ENCODE assay signal across 8 cellular contexts in genomic region chr1:36372617-36373016, GRCh38. TPM values are rescaled to one million over a fixed set of nuclear protein-coding genes. Genes with fewer than 3 reads are reported as not detected.
DNase-seq lines count a peak whose midpoint lies in the region; ATAC-seq and TF ChIP-seq lines count a peak whose summit lies in the region.

No MANE protein-coding gene starts in this region.

- TF ChIP-seq RAD21 in liver (IDR thresholded peaks at IDR 0.05), result no peak

- H3K4me3 Mint-ChIP-seq in activated T-cell treated with anti-CD3 and anti-CD28 coated beads, Interleukin-2, amount 50 U/mL, for 24 hours, result no peak overlapping the region

- WGBS in adrenal gland, 4 donors, result 85 to 100% (median 88%) methylated on average over 3 of the region's 3 CpGs; no CpG with 5 or more reads in 1 of the 4 donors
- 96% methylated on average over 3 of the region's 3 CpGs for WGBS in liver
- 67 to 86% methylated on average over 2 to 3 of the region's 3 CpGs for WGBS in thyroid gland, 2 donors

- intact Hi-C loops in adrenal gland (cut with DNase I) (no loop called here), thyroid gland (cut with DNase I) (no loop called here)

- no peak for TF ChIP-seq POLR2A in adrenal gland (IDR thresholded peaks at IDR 0.05)
- no peak for TF ChIP-seq POLR2A in thyroid gland (IDR thresholded peaks at IDR 0.05)

- H3K27ac ChIP-seq in adrenal gland (peak overlapping the region; percentile 31 to 93 (median 80)), liver (ENCODE audit: low read depth in 1 of 2, low read length in 2 of 2) (peak overlapping the region; percentile 85 to 91), thyroid gland (peak overlapping the region; percentile 87 to 96 (median 91))

- H3K4me1 ChIP-seq in adrenal gland (replicated peaks in 1 of 2) (peaks cover 32 to 49% of the 10 kb centered on the region in 2 donors), liver (ENCODE audit: control insufficient read depth in 4 of 4, insufficient read depth in 4 of 4, low read length in 3 of 4) (peaks cover 11 to 35% (median 26%) of the 10 kb centered on the region in 4 donors), thyroid gland (peaks cover 60 to 68% of the 10 kb centered on the region in 2 donors)

- no peak for ATAC-seq in GM18861 (IDR thresholded peaks at IDR 0.05; ENCODE audit: unreplicated experiment)

- no peaks in the 10 kb centered on the region for H3K9me3 Mint-ChIP-seq in activated T-cell treated with anti-CD3 and anti-CD28 coated beads, Interleukin-2, amount 50 U/mL, for 24 hours

- peak overlapping the region; percentile 97 for H3K27ac Mint-ChIP-seq in activated T-cell treated with anti-CD3 and anti-CD28 coated beads, Interleukin-2, amount 50 U/mL, for 24 hours

- no peak for TF ChIP-seq CTCF in adrenal gland (IDR thresholded peaks at IDR 0.05)
- no peak for TF ChIP-seq CTCF in liver (IDR thresholded peaks at IDR 0.05; ENCODE audit: low read depth, low read length, missing input control)
- no peak for TF ChIP-seq CTCF in thyroid gland (IDR thresholded peaks at IDR 0.05)

- H3K27me3 Mint-ChIP-seq in activated T-cell treated with anti-CD3 and anti-CD28 coated beads, Interleukin-2, amount 50 U/mL, for 24 hours, result no peaks in the 10 kb centered on the region

- peaks cover 38% of the 10 kb centered on the region for H3K36me3 Mint-ChIP-seq in activated T-cell treated with anti-CD3 and anti-CD28 coated beads, Interleukin-2, amount 50 U/mL, for 24 hours (ENCODE audit: low read depth)

- no peaks in the 10 kb centered on the region for H3K9me3 ChIP-seq in adrenal gland (replicated peaks in 1 of 3)
- no peaks in the 10 kb centered on the region for H3K9me3 ChIP-seq in liver (ENCODE audit: control insufficient read depth in 4 of 4, low read length in 3 of 4)
- no peaks in the 10 kb centered on the region for H3K9me3 ChIP-seq in thyroid gland

- H3K4me3 ChIP-seq in adrenal gland, result no peak overlapping the region
- no peak overlapping the region for H3K4me3 ChIP-seq in liver (ENCODE audit: low read depth in 1 of 3, low read length in 3 of 3)
- no peak overlapping the region for H3K4me3 ChIP-seq in thyroid gland (replicated peaks in 1 of 3)

- no peak overlapping the region for H3K9ac ChIP-seq in liver (ENCODE audit: low read depth in 1 of 2, low read length in 2 of 2)

- no peak for DNase-seq in activated T-cell treated with anti-CD3 and anti-CD28 coated beads, Interleukin-2, amount 50 U/mL, for 24 hours
- no peak for DNase-seq in activated T-cell treated with anti-CD3 and anti-CD28 coated beads, Interleukin-2, amount 50 U/mL, for 1 hour
- DNase-seq in adrenal gland (no peak), thyroid gland (peak in 1 of 2 donors; percentile 47), NCI-H2029 (lab: John Stamatoyannopoulos, UW) (no peak), SK-N-DZ (ENCODE audit: low spot score) (no peak)

- H3K27me3 ChIP-seq in adrenal gland (no peaks in the 10 kb centered on the region), liver (ENCODE audit: control insufficient read depth in 4 of 4, insufficient read depth in 4 of 4, low read length in 3 of 4) (no peaks in the 10 kb centered on the region), thyroid gland (no peaks in the 10 kb centered on the region)

- peaks cover 67% of the 10 kb centered on the region for H3K4me1 Mint-ChIP-seq in activated T-cell treated with anti-CD3 and anti-CD28 coated beads, Interleukin-2, amount 50 U/mL, for 24 hours (ENCODE audit: low read depth)

- H3K36me3 ChIP-seq in adrenal gland (replicated peaks in 1 of 2) (no peaks in the 10 kb centered on the region), liver (ENCODE audit: control insufficient read depth in 4 of 4, insufficient read depth in 3 of 4, low read depth in 1 of 4, low read length in 3 of 4) (peaks cover 0 to 5% (median under 1%) of the 10 kb centered on the region in 4 donors), thyroid gland (no peaks in the 10 kb centered on the region)

TF ChIP-seq in liver, 16 proteins besides CTCF, POLR2A, EP300 and RAD21:
- TF ChIP-seq GABPA (IDR thresholded peaks at IDR 0.05 in 1 of 2, conservative IDR thresholded peaks at IDR 0.05 in 1 of 2) (no peak), ZBTB33 (IDR thresholded peaks at IDR 0.05) (no peak), TAF1 (conservative IDR thresholded peaks at IDR 0.05) (no peak), NR2F2 (IDR thresholded peaks at IDR 0.05) (no peak), FOXA2 (IDR thresholded peaks at IDR 0.05) (no peak), HNF4G (IDR thresholded peaks at IDR 0.05) (no peak), SP1 (IDR thresholded peaks at IDR 0.05) (no peak), EGR1 (IDR thresholded peaks at IDR 0.05; ENCODE audit: low read depth in 2 of 2) (no peak)
- TF ChIP-seq, protein P1, sequence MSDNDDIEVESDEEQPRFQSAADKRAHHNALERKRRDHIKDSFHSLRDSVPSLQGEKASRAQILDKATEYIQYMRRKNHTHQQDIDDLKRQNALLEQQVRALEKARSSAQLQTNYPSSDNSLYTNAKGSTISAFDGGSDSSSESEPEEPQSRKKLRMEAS (IDR thresholded peaks at IDR 0.05), result no peak
- TF ChIP-seq, protein P2, sequence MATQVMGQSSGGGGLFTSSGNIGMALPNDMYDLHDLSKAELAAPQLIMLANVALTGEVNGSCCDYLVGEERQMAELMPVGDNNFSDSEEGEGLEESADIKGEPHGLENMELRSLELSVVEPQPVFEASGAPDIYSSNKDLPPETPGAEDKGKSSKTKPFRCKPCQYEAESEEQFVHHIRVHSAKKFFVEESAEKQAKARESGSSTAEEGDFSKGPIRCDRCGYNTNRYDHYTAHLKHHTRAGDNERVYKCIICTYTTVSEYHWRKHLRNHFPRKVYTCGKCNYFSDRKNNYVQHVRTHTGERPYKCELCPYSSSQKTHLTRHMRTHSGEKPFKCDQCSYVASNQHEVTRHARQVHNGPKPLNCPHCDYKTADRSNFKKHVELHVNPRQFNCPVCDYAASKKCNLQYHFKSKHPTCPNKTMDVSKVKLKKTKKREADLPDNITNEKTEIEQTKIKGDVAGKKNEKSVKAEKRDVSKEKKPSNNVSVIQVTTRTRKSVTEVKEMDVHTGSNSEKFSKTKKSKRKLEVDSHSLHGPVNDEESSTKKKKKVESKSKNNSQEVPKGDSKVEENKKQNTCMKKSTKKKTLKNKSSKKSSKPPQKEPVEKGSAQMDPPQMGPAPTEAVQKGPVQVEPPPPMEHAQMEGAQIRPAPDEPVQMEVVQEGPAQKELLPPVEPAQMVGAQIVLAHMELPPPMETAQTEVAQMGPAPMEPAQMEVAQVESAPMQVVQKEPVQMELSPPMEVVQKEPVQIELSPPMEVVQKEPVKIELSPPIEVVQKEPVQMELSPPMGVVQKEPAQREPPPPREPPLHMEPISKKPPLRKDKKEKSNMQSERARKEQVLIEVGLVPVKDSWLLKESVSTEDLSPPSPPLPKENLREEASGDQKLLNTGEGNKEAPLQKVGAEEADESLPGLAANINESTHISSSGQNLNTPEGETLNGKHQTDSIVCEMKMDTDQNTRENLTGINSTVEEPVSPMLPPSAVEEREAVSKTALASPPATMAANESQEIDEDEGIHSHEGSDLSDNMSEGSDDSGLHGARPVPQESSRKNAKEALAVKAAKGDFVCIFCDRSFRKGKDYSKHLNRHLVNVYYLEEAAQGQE (IDR thresholded peaks at IDR 0.05), result no peak

RNA-seq across cellular contexts. Expression of gene STK40, which starts 13.1 kb away (rescaled TPM):
- total RNA-seq in adrenal gland (10 to 100 TPM; 23.7 to 31.2 (median 26.8) TPM), liver (10 to 100 TPM; 21.6 to 22.3 TPM), thyroid gland (10 to 100 TPM; 37.0 to 61.1 (median 50.9) TPM)
- polyA plus RNA-seq in adrenal gland (10 to 100 TPM in 2 of 3 donors, 1 to 10 TPM in 1; 9.8 to 20.4 (median 11.1) TPM), liver (10 to 100 TPM; 13.0 to 26.8 TPM)
- polyA plus RNA-seq in SK-N-DZ (2014; cell fraction: cytosol; rRNA removed), result 10.9 and 14.0 TPM in 2 replicates
- 7.0 and 8.6 TPM in 2 replicates for polyA plus RNA-seq in SK-N-DZ (2014; cell fraction: nucleus; rRNA removed)

RNA-seq across cellular contexts. Expression of gene LSM10, which starts 25.1 kb away (rescaled TPM):
- total RNA-seq in adrenal gland (10 to 100 TPM; 13.2 to 42.1 (median 34.9) TPM), liver (1 to 10 TPM; 6.2 to 8.0 TPM), thyroid gland (10 to 100 TPM; 19.1 to 52.7 (median 49.0) TPM)
- polyA plus RNA-seq in adrenal gland (10 to 100 TPM; 33.5 to 48.7 (median 39.9) TPM), liver (10 to 100 TPM; 40.2 to 45.2 TPM)
- polyA plus RNA-seq in SK-N-DZ (2014; cell fraction: cytosol; rRNA removed), result 3.0 and 7.0 TPM in 2 replicates
- 0.71 and 7.9 TPM in 2 replicates for polyA plus RNA-seq in SK-N-DZ (2014; cell fraction: nucleus; rRNA removed)

RNA-seq across cellular contexts. Expression of gene EVA1B, which starts 49.2 kb away (rescaled TPM):
- total RNA-seq in adrenal gland, result 100 to 1,000 TPM in 3 of 8 donors, 10 to 100 TPM in 5; 17.6 to 185 (median 71.5) TPM
- 100 to 1,000 TPM in 1 of 3 donors, 10 to 100 TPM in 1, not detected in 1; 59.5 to 105 TPM for polyA plus RNA-seq in adrenal gland
- 10 to 100 TPM in 1 of 2 donors, 1 to 10 TPM in 1; 5.6 to 22.7 TPM for total RNA-seq in liver
- 10 to 100 TPM in 1 of 2 donors, 1 to 10 TPM in 1; 3.3 to 11.2 TPM for polyA plus RNA-seq in liver
- total RNA-seq in thyroid gland, result 10 to 100 TPM; 30.7 to 71.5 (median 52.5) TPM
- 9.2 and 13.8 TPM in 2 replicates for polyA plus RNA-seq in SK-N-DZ (2014; cell fraction: cytosol; rRNA removed)
- polyA plus RNA-seq in SK-N-DZ (2014; cell fraction: nucleus; rRNA removed), result 8.5 and 10.5 TPM in 2 replicates
